25 cellular contexts compared by ENCODE assay signal in the genomic region with DNA sequence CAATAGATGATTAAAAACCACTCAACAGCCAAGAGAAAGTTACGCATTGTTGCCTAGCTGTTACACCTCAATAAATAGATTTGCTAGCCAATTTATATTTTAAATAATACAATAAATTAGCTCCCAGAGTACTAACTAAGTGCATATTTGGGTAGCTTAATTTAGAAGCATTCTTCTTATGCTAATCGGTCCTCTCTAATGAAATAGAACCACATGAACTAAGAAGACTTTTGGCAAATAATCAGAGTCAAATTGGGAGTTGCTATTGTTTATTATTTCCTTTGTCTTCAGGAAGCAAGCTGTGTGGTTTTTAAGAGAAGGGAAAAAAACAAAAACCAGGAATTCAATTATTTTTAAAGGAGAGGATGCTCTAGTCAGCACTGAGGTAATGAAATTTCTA.
"Had no signal": no experiment of that assay in that cellular context is flagged by ENCODE, and none has a peak within 500 bp of the region (broad histone marks: within the 10 kb centered on the region; RNA-seq: fewer than 3 reads in every experiment).

No MANE protein-coding gene starts in this region.

- H2AFZ ChIP-seq: neural progenitor cell, parathyroid adenoma had no signal

- H3K36me3 ChIP-seq: neural progenitor cell, ovary, right lobe of liver, sigmoid colon, stomach, thoracic aorta, thyroid gland, tibial nerve, upper lobe of left lung, vagina had no signal

- FAIRE-seq: small intestine had no signal

- H3K27me3 ChIP-seq: neural progenitor cell, ovary, right lobe of liver, sigmoid colon, stomach, thyroid gland, tibial nerve, upper lobe of left lung, vagina had no signal

- H3K4me2 ChIP-seq: neural progenitor cell had no signal

- DNase-seq: natural killer cell; occipital lobe; ovary; posterior cingulate gyrus; psoas muscle; right cardiac atrium; right lobe of liver; sigmoid colon; small intestine; stimulated activated CD4-positive, alpha-beta T cell treated with anti-CD3 and anti-CD28 coated beads, Interleukin-15, amount 100 ng/mL, for 24 hours; stimulated activated CD4-positive, alpha-beta T cell treated with anti-CD3 and anti-CD28 coated beads, Interleukin-2, amount 100 ng/mL, for 24 hours; stimulated activated CD4-positive, alpha-beta T cell treated with anti-CD3 and anti-CD28 coated beads, Interleukin-2, amount 100 ng/mL, for 48 hours; stimulated activated CD4-positive, alpha-beta T cell treated with anti-CD3 and anti-CD28 coated beads, Interleukin-4, amount 100 ng/mL, for 24 hours; stimulated activated naive B cell treated with anti-CD40 and anti-IgM and Interleukin-4, amounts not matched to agents 10 μg/mL and 1 μg/mL and 100 μg/mL, for 72 hours; stimulated activated naive CD4-positive, alpha-beta T cell treated with Interleukin-2 at 50 U/mL for 16 hours; stomach; thyroid gland; trophoblast cell; upper lobe of left lung had no signal

- H3K27ac ChIP-seq: neural progenitor cell, ovary, parathyroid adenoma, psoas muscle, right lobe of liver, sigmoid colon, stomach, thoracic aorta, thyroid gland, tibial nerve, upper lobe of left lung, vagina had no signal

- H3K4me1 ChIP-seq: parathyroid adenoma, right lobe of liver, sigmoid colon, stomach, thyroid gland, tibial nerve, upper lobe of left lung, vagina had no signal

- H3K79me2 ChIP-seq: parathyroid adenoma had no signal

- H3K9ac ChIP-seq: neural progenitor cell, parathyroid adenoma had no signal

- H3K4me3 ChIP-seq: neural progenitor cell, ovary, psoas muscle, right lobe of liver, sigmoid colon, stomach, thoracic aorta, thyroid gland, tibial nerve, upper lobe of left lung, vagina had no signal

- ATAC-seq: natural killer cell; psoas muscle; right cardiac atrium; stimulated activated effector memory CD8-positive, alpha-beta T cell treated with anti-CD3 and anti-CD28 coated beads, Interleukin-12 subunit alpha, Interleukin-12 subunit beta, amount 100 ng/mL, for 72 hours; stimulated activated naive B cell treated with anti-CD40 and anti-IgM and Interleukin-4, amounts not matched to agents 10 μg/mL and 1 μg/mL and 100 μg/mL, for 72 hours had no signal

- H3K9me3 ChIP-seq: ovary, psoas muscle, right lobe of liver, sigmoid colon, stomach, thoracic aorta, thyroid gland, tibial nerve, upper lobe of left lung, vagina had no signal
